17 cellular contexts compared by ENCODE assay signal in the genomic region with DNA sequence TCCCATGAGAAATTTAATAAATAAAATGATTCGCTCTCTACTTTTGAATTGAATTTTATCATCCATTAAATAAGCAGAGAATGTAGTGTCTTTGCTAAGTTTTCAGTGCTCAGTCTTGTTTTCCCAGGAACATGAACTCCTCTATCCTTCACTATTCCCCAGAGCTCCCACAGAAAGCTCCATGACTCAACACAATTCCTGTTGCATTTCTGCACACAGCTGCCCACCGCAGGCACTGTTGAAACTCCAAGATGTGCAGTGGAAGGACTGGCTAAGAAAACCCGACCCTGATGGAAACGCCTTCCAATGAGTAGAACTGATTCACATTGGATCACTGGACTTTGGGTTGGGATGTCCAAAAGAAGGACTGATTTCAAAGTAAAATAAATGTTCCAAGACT.
DNase-seq lines count a peak whose midpoint lies in the region; FAIRE-seq and TF ChIP-seq lines count a peak whose summit lies in the region.
"Had no signal": no experiment of that assay in that cellular context is flagged by ENCODE, and none has a peak within 500 bp of the region (broad histone marks: within the 10 kb centered on the region; RNA-seq: fewer than 3 reads in every experiment).

No MANE protein-coding gene starts in this region.

- peaks cover 37% of the 10 kb centered on the region for H3K4me1 Mint-ChIP-seq in T-helper 2 cell treated with Interferon-gamma antibody and Interleukin-4, amounts not matched to agents 5 μg/mL and 100 μg/mL, for 36 hours (ENCODE audit: low read depth)

- no CpG with 5 or more reads among the region's 4 CpGs for WGBS in trophoblast cell (ENCODE audit: extremely low coverage, insufficient coverage, insufficient read length)
- WGBS in adrenal gland, 4 donors: 84 to 95% (median 87%) methylated on average over 4 of the region's 4 CpGs

- H3K18ac ChIP-seq in trophoblast cell (ENCODE audit: low read length): no peak overlapping the region

- H3K79me2 ChIP-seq in trophoblast cell (ENCODE audit: control insufficient read depth, insufficient read depth, low read length, poor library complexity): peaks cover 1% of the 10 kb centered on the region

- DNase-seq in T-helper 2 cell treated with Interferon-gamma antibody and Interleukin-4, amounts not matched to agents 5 μg/mL and 100 μg/mL, for 36 hours (ENCODE audit: low spot score): no peak
- DNase-seq in T-helper 2 cell (no peak), T1000 (lab: John Stamatoyannopoulos, UW) (peak; percentile 37), fibroblast of mammary gland (ENCODE audit: low read depth) (peak; percentile 92), trophoblast cell (peak; percentile 27 to 55), urothelium cell line (ENCODE audit: low spot score) (no peak), adrenal gland (no peak), RPMI8226 (no peak)
- DNase-seq: 8988T; activated effector memory CD4-positive, alpha-beta T cell treated with anti-CD3 and anti-CD28 coated beads, Interleukin-2, amount 50 U/mL, for 16 hours; NCI-H187; SHP77; stomach; T-helper 9 cell had no signal

- H3K27ac ChIP-seq in trophoblast cell (ENCODE audit: low read depth, low read length) (no peak overlapping the region), adrenal gland (no peak overlapping the region)
- H3K27ac ChIP-seq: KMS-11, stomach had no signal

- intact Hi-C loops in adrenal gland (cut with DNase I): no loop called here

- H3K4me2 ChIP-seq in trophoblast cell (ENCODE audit: low read length): no peak overlapping the region
- H3K4me2 ChIP-seq: KMS-11 had no signal

- no peak overlapping the region for H3K4me3 ChIP-seq in fibroblast of mammary gland (ENCODE audit: control insufficient read depth, low read depth, low read length)
- no peak overlapping the region for H3K4me3 ChIP-seq in trophoblast cell (ENCODE audit: low read depth, low read length)
- no peak overlapping the region for H3K4me3 ChIP-seq in adrenal gland
- H3K4me3 ChIP-seq: skin epidermis, stomach had no signal

- H3K79me1 ChIP-seq in trophoblast cell (ENCODE audit: low read length): peaks cover 18% of the 10 kb centered on the region

- no peak for FAIRE-seq in urothelium cell line (lab: Jason Lieb, UNC)
- FAIRE-seq: GM18507 had no signal

- no peak overlapping the region for H3K27ac Mint-ChIP-seq in T-helper 2 cell treated with Interferon-gamma antibody and Interleukin-4, amounts not matched to agents 5 μg/mL and 100 μg/mL, for 36 hours

- no peak for TF ChIP-seq POLR2A in adrenal gland (IDR thresholded peaks at IDR 0.05)

- H2AFZ ChIP-seq in trophoblast cell (ENCODE audit: insufficient read depth, low read length, poor library complexity): no peak overlapping the region

- no peaks in the 10 kb centered on the region for H3K27me3 Mint-ChIP-seq in T-helper 2 cell treated with Interferon-gamma antibody and Interleukin-4, amounts not matched to agents 5 μg/mL and 100 μg/mL, for 36 hours (ENCODE audit: low read depth)

- H3K36me3 ChIP-seq in trophoblast cell (ENCODE audit: control insufficient read depth in 1 of 2, insufficient read depth in 2 of 2, low read length in 2 of 2): no peaks in the 10 kb centered on the region
- no peaks in the 10 kb centered on the region for H3K36me3 ChIP-seq in adrenal gland (replicated peaks in 1 of 2)
- H3K36me3 ChIP-seq: stomach had no signal

- H3K4ac ChIP-seq in trophoblast cell (ENCODE audit: low read depth, low read length): no peak overlapping the region

- H3K14ac ChIP-seq in trophoblast cell (ENCODE audit: low read length): no peak overlapping the region

- peaks cover 2% of the 10 kb centered on the region for H3K36me3 Mint-ChIP-seq in T-helper 2 cell treated with Interferon-gamma antibody and Interleukin-4, amounts not matched to agents 5 μg/mL and 100 μg/mL, for 36 hours (ENCODE audit: low read depth)

- no peak overlapping the region for H2BK120ac ChIP-seq in trophoblast cell (ENCODE audit: insufficient read depth, low read length, poor library complexity)

- H3K9me3 Mint-ChIP-seq in T-helper 2 cell treated with Interferon-gamma antibody and Interleukin-4, amounts not matched to agents 5 μg/mL and 100 μg/mL, for 36 hours: no peaks in the 10 kb centered on the region

- no peaks in the 10 kb centered on the region for H3K27me3 ChIP-seq in trophoblast cell (ENCODE audit: insufficient read depth, low read length)
- no peaks in the 10 kb centered on the region for H3K27me3 ChIP-seq in adrenal gland
- H3K27me3 ChIP-seq: stomach had no signal

- H3K9me3 ChIP-seq in trophoblast cell (ENCODE audit: insufficient read depth, low read depth, low read length) (no peaks in the 10 kb centered on the region), adrenal gland (replicated peaks in 1 of 3) (no peaks in the 10 kb centered on the region)
- H3K9me3 ChIP-seq: stomach had no signal

- H3K4me3 Mint-ChIP-seq in T-helper 2 cell treated with Interferon-gamma antibody and Interleukin-4, amounts not matched to agents 5 μg/mL and 100 μg/mL, for 36 hours: peak overlapping the region; percentile 14

- H3K4me1 ChIP-seq in trophoblast cell (ENCODE audit: control insufficient read depth in 1 of 2, insufficient read depth in 2 of 2, low read length in 2 of 2) (peaks cover 8 to 17% of the 10 kb centered on the region in 2 experiments), adrenal gland (replicated peaks in 1 of 2) (peaks cover 0 to 4% of the 10 kb centered on the region in 2 donors)

- no peak overlapping the region for H3K9ac ChIP-seq in trophoblast cell (ENCODE audit: low read length)
- H3K9ac ChIP-seq: KMS-11 had no signal

- H4K12ac ChIP-seq in trophoblast cell (ENCODE audit: low read depth, low read length): no peak overlapping the region

- no peak overlapping the region for H2AK5ac ChIP-seq in trophoblast cell (ENCODE audit: low read length)

- no peak overlapping the region for H4K91ac ChIP-seq in trophoblast cell (ENCODE audit: low read depth, low read length)

- no peak for TF ChIP-seq CTCF in fibroblast of mammary gland (conservative IDR thresholded peaks at IDR 0.05; ENCODE audit: control insufficient read depth, insufficient read depth, low read depth, low read length)
- TF ChIP-seq CTCF in adrenal gland (IDR thresholded peaks at IDR 0.05): no peak

- H2BK5ac ChIP-seq in trophoblast cell (ENCODE audit: low read depth, low read length, poor library complexity): no peak overlapping the region

- H3K23ac ChIP-seq in trophoblast cell (ENCODE audit: low read length): no peak overlapping the region

- no peak overlapping the region for H4K8ac ChIP-seq in trophoblast cell (ENCODE audit: low read depth, low read length)

- no peak overlapping the region for H2BK12ac ChIP-seq in trophoblast cell (ENCODE audit: low read length)

Comparison
In these comparisons a context has a peak if more than half of its experiments do, and no peak if none do; other contexts are left out.
1. DNase-seq: peak in T1000 (single experiment), fibroblast of mammary gland (single experiment) and trophoblast cell (2 of 2); none in T-helper 2 cell treated with Interferon-gamma antibody and Interleukin-4, amounts not matched to agents 5 μg/mL and 100 μg/mL, for 36 hours (single experiment), T-helper 2 cell (0 of 5), urothelium cell line (single experiment), adrenal gland (0 of 7) and RPMI8226 (single experiment).